1 cellular context compared by ENCODE assay signal in the genomic region with DNA sequence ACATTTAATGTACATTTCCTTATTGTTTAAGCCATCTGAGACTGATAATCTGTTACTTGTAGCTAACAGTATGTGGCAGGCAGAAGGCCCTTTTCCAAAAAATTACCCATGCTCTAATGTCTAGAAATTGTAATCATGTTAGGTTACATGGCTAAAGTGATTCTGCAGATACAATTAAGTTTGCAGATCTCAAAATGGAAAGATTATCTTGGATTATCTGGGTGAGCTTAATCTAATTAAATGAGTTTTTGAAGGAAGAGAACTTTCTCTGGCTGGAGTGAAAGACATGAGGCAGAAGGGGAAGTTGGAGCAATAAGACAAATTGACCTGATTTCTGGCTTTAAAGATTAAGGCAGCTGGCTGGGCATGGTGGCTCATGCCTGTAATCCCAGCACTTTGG.
TF ChIP-seq lines count a peak whose summit lies in the region.

No MANE protein-coding gene starts in this region.

TF ChIP-seq in IMR-90, 13 proteins besides CTCF, POLR2A, EP300 and RAD21:
- TF ChIP-seq CHD1 (IDR thresholded peaks at IDR 0.05; ENCODE audit: low read depth, low read length), result no peak
- no peak for TF ChIP-seq RCOR1 (IDR thresholded peaks at IDR 0.05; ENCODE audit: insufficient replicate concordance, low read length)
- no peak for TF ChIP-seq RFX5 (IDR thresholded peaks at IDR 0.05; ENCODE audit: low read depth, low read length)
- no peak for TF ChIP-seq SMC3 (IDR thresholded peaks at IDR 0.05; ENCODE audit: low read depth, low read length)
- TF ChIP-seq BHLHE40 (IDR thresholded peaks at IDR 0.05; ENCODE audit: low read depth, low read length), result no peak
- TF ChIP-seq, protein P1, sequence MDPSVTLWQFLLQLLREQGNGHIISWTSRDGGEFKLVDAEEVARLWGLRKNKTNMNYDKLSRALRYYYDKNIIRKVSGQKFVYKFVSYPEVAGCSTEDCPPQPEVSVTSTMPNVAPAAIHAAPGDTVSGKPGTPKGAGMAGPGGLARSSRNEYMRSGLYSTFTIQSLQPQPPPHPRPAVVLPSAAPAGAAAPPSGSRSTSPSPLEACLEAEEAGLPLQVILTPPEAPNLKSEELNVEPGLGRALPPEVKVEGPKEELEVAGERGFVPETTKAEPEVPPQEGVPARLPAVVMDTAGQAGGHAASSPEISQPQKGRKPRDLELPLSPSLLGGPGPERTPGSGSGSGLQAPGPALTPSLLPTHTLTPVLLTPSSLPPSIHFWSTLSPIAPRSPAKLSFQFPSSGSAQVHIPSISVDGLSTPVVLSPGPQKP (IDR thresholded peaks at IDR 0.05; ENCODE audit: borderline replicate concordance, low read depth, low read length), result no peak
- TF ChIP-seq FOS (IDR thresholded peaks at IDR 0.05; ENCODE audit: low read depth, low read length), result no peak
- TF ChIP-seq MAFK (IDR thresholded peaks at IDR 0.05; ENCODE audit: low read depth, low read length), result no peak
- no peak for TF ChIP-seq CEBPB (IDR thresholded peaks at IDR 0.05; ENCODE audit: low read depth, low read length)
- TF ChIP-seq MAZ (IDR thresholded peaks at IDR 0.05; ENCODE audit: borderline replicate concordance, low read depth, low read length), result no peak
